ENCODE assay signal across 1 cellular context in genomic region chr17:82007228-82007494, GRCh38.
TF ChIP-seq lines count a peak whose summit lies in the region.

No MANE protein-coding gene starts in this region.

TF ChIP-seq in IMR-90, 13 proteins besides CTCF, POLR2A, EP300 and RAD21:
- TF ChIP-seq SMC3 (IDR thresholded peaks at IDR 0.05; ENCODE audit: low read depth, low read length) (no peak), USF2 (IDR thresholded peaks at IDR 0.05; ENCODE audit: low read depth, low read length) (no peak), MXI1 (IDR thresholded peaks at IDR 0.05; ENCODE audit: borderline replicate concordance, low read depth, low read length) (no peak), FOS (IDR thresholded peaks at IDR 0.05; ENCODE audit: low read depth, low read length) (no peak), BHLHE40 (IDR thresholded peaks at IDR 0.05; ENCODE audit: low read depth, low read length) (no peak), MAZ (IDR thresholded peaks at IDR 0.05; ENCODE audit: borderline replicate concordance, low read depth, low read length) (no peak), CEBPB (IDR thresholded peaks at IDR 0.05; ENCODE audit: low read depth, low read length) (no peak), ELK1 (IDR thresholded peaks at IDR 0.05; ENCODE audit: borderline replicate concordance, low read depth, low read length) (no peak), MAFK (IDR thresholded peaks at IDR 0.05; ENCODE audit: low read depth, low read length) (no peak), CHD1 (IDR thresholded peaks at IDR 0.05; ENCODE audit: low read depth, low read length) (no peak), RCOR1 (IDR thresholded peaks at IDR 0.05; ENCODE audit: insufficient replicate concordance, low read length) (no peak), RFX5 (IDR thresholded peaks at IDR 0.05; ENCODE audit: low read depth, low read length) (no peak), NFE2L2 (IDR thresholded peaks at IDR 0.05; ENCODE audit: low read depth, low read length) (no peak)
